Comparison of ENCODE assay signal across 25 cellular contexts in genomic region chr3:1942751-1943150, GRCh38.
"Had no signal": no experiment of that assay in that cellular context is flagged by ENCODE, and none has a peak within 500 bp of the region (broad histone marks: within the 10 kb centered on the region; RNA-seq: fewer than 3 reads in every experiment).

No MANE protein-coding gene starts in this region.

- H3K36me3 ChIP-seq: colonic mucosa, gastroesophageal sphincter, tibial nerve had no signal

- H3K4me3 ChIP-seq: body of pancreas, colonic mucosa, gastroesophageal sphincter, tibial nerve had no signal

- DNase-seq: activated CD4-positive, alpha-beta T cell treated with anti-CD3 and anti-CD28 coated beads for 4 hours; activated CD4-positive, alpha-beta T cell treated with anti-CD3 and anti-CD28 coated beads, Interleukin-2, amount 50 U/mL, for 48 hours; activated CD4-positive, CD25-positive, alpha-beta regulatory T cell; activated CD8-positive, alpha-beta memory T cell treated with anti-CD3 and anti-CD28 coated beads for 24 hours; activated effector memory CD4-positive, alpha-beta T cell treated with Interleukin-2 at 50 U/mL for 16 hours; activated naive CD4-positive, alpha-beta T cell treated with Interleukin-2 at 50 U/mL for 16 hours; anterior cingulate cortex; body of pancreas; cerebellar nuclear complex; colonic mucosa; effector memory CD4-positive, alpha-beta T cell; erythroblast; head of caudate nucleus; hypothalamus; immature natural killer cell; kidney; left colon; mammary epithelial cell; posterior cingulate gyrus; right cardiac atrium; stimulated activated CD4-positive, alpha-beta T cell treated with anti-CD3 and anti-CD28 coated beads, Interleukin-2, amount 100 ng/mL, for 48 hours; stimulated activated naive CD4-positive, alpha-beta T cell treated with Interleukin-2 at 50 U/mL for 16 hours; T-helper 17 cell had no signal

- H3K27ac ChIP-seq: body of pancreas, colonic mucosa, gastroesophageal sphincter, tibial nerve had no signal

- H3K4me1 ChIP-seq: body of pancreas, colonic mucosa, gastroesophageal sphincter had no signal

- ATAC-seq: body of pancreas, gastroesophageal sphincter, left colon, right cardiac atrium, T-helper 17 cell had no signal

- H3K9me3 ChIP-seq: body of pancreas, colonic mucosa, gastroesophageal sphincter, tibial nerve had no signal

- H3K27me3 ChIP-seq: body of pancreas, colonic mucosa, gastroesophageal sphincter, tibial nerve had no signal
